In the genomic region with DNA sequence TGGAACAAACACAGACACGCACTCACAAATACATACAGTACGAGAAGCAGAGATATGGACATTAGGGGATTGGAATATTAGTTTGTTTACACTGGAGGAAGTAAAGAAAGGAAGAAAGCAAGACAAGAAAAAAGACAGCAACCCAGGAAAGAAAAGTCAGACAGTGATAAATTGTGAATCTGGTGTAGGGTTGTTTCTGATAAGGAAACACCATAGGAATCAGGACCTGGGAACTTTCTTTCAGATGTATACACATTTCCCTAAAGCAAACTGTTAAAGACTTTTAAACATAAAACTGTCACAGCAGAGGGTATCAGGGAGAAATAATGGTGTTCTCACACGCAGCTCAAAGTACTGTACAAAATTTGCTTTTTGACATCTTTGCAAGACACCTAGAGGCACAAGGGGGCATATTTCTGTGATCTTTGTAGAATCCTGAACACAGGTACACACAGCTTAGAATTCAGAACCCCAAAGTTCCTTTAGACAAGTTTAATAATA, we compare ENCODE assay signal across 20 cellular contexts.
"Had no signal": no experiment of that assay in that cellular context is flagged by ENCODE, and none has a peak within 500 bp of the region (broad histone marks: within the 10 kb centered on the region; RNA-seq: fewer than 3 reads in every experiment).

No MANE protein-coding gene starts in this region.

- FAIRE-seq: colon, kidney, pancreas, small intestine had no signal

- DNase-seq: activated CD4-positive, alpha-beta T cell treated with anti-CD3 and anti-CD28 coated beads, Interleukin-2, amount 10 ng/mL, durations not matched to agents 24 days and 14 days; activated CD8-positive, alpha-beta T cell treated with anti-CD3 and anti-CD28 coated beads for 36 hours; activated naive CD4-positive, alpha-beta T cell; activated naive CD8-positive, alpha-beta T cell treated with anti-CD3 and anti-CD28 coated beads for 36 hours; activated T-cell treated with anti-CD3 and anti-CD28 coated beads, Interleukin-2, amount 50 U/mL, for 1 hour; body of pancreas; kidney; naive thymus-derived CD8-positive, alpha-beta T cell; small intestine; stimulated activated CD4-positive, alpha-beta T cell treated with anti-CD3 and anti-CD28 coated beads, Interleukin-4, amount 100 ng/mL, for 1 hour; stimulated activated naive CD8-positive, alpha-beta T cell treated with anti-CD3 and anti-CD28 coated beads, Interleukin-15, amount 100 ng/mL, for 72 hours; T1000; transverse colon had no signal

- ATAC-seq: activated CD8-positive, alpha-beta T cell treated with anti-CD3 and anti-CD28 coated beads for 36 hours; activated T-helper 17 cell treated with anti-CD3 and anti-CD28 coated beads, Interleukin-2, amount 50 U/mL, for 72 hours; body of pancreas; left lobe of liver; naive thymus-derived CD8-positive, alpha-beta T cell; stimulated activated naive CD8-positive, alpha-beta T cell treated with anti-CD3 and anti-CD28 coated beads, Interleukin-15, amount 100 ng/mL, for 72 hours had no signal

- H3K4me1 ChIP-seq: pancreas had no signal

- H3K4me3 ChIP-seq: body of pancreas, pancreas had no signal

- H3K36me3 ChIP-seq: neutrophil, pancreas, suprapubic skin, transverse colon had no signal

- H3K27me3 ChIP-seq: body of pancreas, suprapubic skin, transverse colon had no signal

- H3K27ac ChIP-seq: body of pancreas, epithelial cell of prostate, neutrophil, pancreas, suprapubic skin, transverse colon had no signal

- H3K9me3 ChIP-seq: body of pancreas, neutrophil, pancreas, suprapubic skin, transverse colon had no signal
